ENCODE assay signal across 8 cellular contexts in the genomic region with DNA sequence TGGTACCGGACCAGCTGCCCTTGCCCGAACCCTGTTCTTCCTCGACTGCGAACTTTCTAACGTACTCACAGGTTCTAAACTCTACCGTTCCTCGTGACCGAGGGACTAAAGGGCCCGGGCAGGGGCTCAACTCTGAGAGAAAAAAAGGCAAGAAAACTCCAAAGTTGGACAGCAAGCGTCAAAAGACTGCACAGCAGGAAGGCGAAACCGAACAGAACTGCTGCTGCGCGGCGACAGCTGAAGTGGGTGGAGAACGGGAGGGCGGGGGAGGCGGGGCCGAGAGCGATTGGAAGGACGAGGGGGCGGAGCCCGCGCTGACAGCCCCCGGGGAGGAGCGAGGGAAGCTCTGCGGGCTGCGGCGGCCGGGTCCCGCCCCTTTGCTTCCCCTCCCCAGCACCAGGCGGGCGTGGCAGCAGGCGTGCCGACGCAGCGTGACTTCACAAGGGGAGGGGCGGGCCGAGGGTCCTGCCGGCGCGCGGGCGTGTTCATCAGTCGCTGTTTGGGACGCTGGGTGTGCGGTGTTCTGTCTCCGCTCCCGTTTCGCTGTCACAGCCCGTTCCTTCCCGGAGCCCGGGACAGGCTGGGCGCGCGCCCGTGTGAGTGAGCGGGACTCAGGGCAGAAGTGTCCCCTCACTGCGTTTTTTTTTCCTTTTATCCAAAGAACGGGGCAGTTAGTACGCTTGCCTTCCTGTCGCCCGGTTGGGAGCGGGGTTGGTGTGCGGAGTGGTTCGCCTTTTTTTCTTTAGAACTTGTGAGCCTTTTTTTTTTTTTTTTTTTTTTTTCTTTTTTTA. TPM values are rescaled to one million over a fixed set of nuclear protein-coding genes. Genes with fewer than 3 reads are reported as not detected.
DNase-seq lines count a peak whose midpoint lies in the region; ATAC-seq and TF ChIP-seq lines count a peak whose summit lies in the region.

A gene with protein sequence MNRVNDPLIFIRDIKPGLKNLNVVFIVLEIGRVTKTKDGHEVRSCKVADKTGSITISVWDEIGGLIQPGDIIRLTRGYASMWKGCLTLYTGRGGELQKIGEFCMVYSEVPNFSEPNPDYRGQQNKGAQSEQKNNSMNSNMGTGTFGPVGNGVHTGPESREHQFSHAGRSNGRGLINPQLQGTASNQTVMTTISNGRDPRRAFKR (plus strand): TSS at position 491 of the 791 bp plus-strand sequence. CDS start 479 bp downstream, outside the sequence.

- H3K27ac ChIP-seq in cardiac muscle cell (peak within 1 kb of the TSS; percentile 95), trophoblast cell (ENCODE audit: low read depth, low read length) (peak within 1 kb of the TSS; percentile 98), tibial nerve (peak within 1 kb of the TSS; percentile 85 to 99 (median 95))

- H3K4me2 ChIP-seq in trophoblast cell (ENCODE audit: low read length), result peak within 1 kb of the TSS; percentile 80

- peak; percentile 99 for TF ChIP-seq POLR2A in tibial nerve (IDR thresholded peaks at IDR 0.05)

- peak within 1 kb of the TSS; percentile 94 for H4K12ac ChIP-seq in trophoblast cell (ENCODE audit: low read depth, low read length)

- ATAC-seq in HG02852 (IDR thresholded peaks at IDR 0.05; ENCODE audit: unreplicated experiment), result peak; percentile 63
- ATAC-seq in T-cell (replicated peaks in 1 of 4), result peak; percentile 88 to 95 (median 90)

- H3K36me3 Mint-ChIP-seq in T-cell, result peaks cover 13% of the 10 kb centered on the region

- no peaks in the 10 kb centered on the region for H3K9me3 ChIP-seq in adipocyte (ENCODE audit: control insufficient read depth, low read length)
- H3K9me3 ChIP-seq in cardiac muscle cell (ENCODE audit: low read depth), result no peaks in the 10 kb centered on the region
- H3K9me3 ChIP-seq in trophoblast cell (ENCODE audit: insufficient read depth, low read depth, low read length), result no peaks in the 10 kb centered on the region
- no peaks in the 10 kb centered on the region for H3K9me3 ChIP-seq in tibial nerve

- H3K4me1 Mint-ChIP-seq in T-cell, result peaks cover 58 to 70% (median 66%) of the 10 kb centered on the region in 3 donors

- no peaks in the 10 kb centered on the region for H3K27me3 Mint-ChIP-seq in T-cell

- peaks cover 15% of the 10 kb centered on the region for H3K79me2 ChIP-seq in trophoblast cell (ENCODE audit: control insufficient read depth, insufficient read depth, low read length, poor library complexity)

- in situ Hi-C loops in GM13976 (cut with MboI; ENCODE audit: low sequenced_read_pairs, unreplicated experiment), result no loop called here

- DNase-seq in GM13976 (ENCODE audit: low spot score) (peak; percentile 97), NCI-H146 (lab: John Stamatoyannopoulos, UW) (peak; percentile 92), T-cell (peak; percentile 93 to 100 (median 99)), adipocyte (ENCODE audit: low read depth) (peak; percentile 99), cardiac muscle cell (ENCODE audit: low read depth in 1 of 2, low spot score in 1 of 2) (peak; percentile 99), trophoblast cell (peak; percentile 98), tibial nerve (ENCODE audit: low spot score in 2 of 2) (peak; percentile 98)

- peak within 1 kb of the TSS; percentile 96 for H4K8ac ChIP-seq in trophoblast cell (ENCODE audit: low read depth, low read length)

- peaks cover 22% of the 10 kb centered on the region for H3K36me3 ChIP-seq in adipocyte (ENCODE audit: control insufficient read depth, insufficient read depth, low read length, severe bottlenecking)
- no peaks in the 10 kb centered on the region for H3K36me3 ChIP-seq in cardiac muscle cell
- peaks cover 2 to 3% of the 10 kb centered on the region in 2 experiments for H3K36me3 ChIP-seq in trophoblast cell (ENCODE audit: control insufficient read depth in 1 of 2, insufficient read depth in 2 of 2, low read length in 2 of 2)
- peaks cover 0 to 5% (median 0%) of the 10 kb centered on the region in 3 donors for H3K36me3 ChIP-seq in tibial nerve

- H3K4ac ChIP-seq in trophoblast cell (ENCODE audit: low read depth, low read length), result peak within 1 kb of the TSS; percentile 99

- no peaks in the 10 kb centered on the region for H3K27me3 ChIP-seq in adipocyte (replicated peaks; ENCODE audit: control insufficient read depth, insufficient read depth, low read length)
- H3K27me3 ChIP-seq in cardiac muscle cell, result no peaks in the 10 kb centered on the region
- no peaks in the 10 kb centered on the region for H3K27me3 ChIP-seq in trophoblast cell (ENCODE audit: insufficient read depth, low read length)
- H3K27me3 ChIP-seq in tibial nerve, result no peaks in the 10 kb centered on the region

- H3K79me1 ChIP-seq in trophoblast cell (ENCODE audit: low read length), result peaks cover 22% of the 10 kb centered on the region

- peak within 1 kb of the TSS; percentile 91 for H3K4me3 ChIP-seq in adipocyte (ENCODE audit: low read length)
- peak within 1 kb of the TSS; percentile 81 for H3K4me3 ChIP-seq in cardiac muscle cell
- peak within 1 kb of the TSS; percentile 81 for H3K4me3 ChIP-seq in trophoblast cell (ENCODE audit: low read depth, low read length)
- peak within 1 kb of the TSS; percentile 48 to 90 (median 74) for H3K4me3 ChIP-seq in tibial nerve

- H3K18ac ChIP-seq in trophoblast cell (ENCODE audit: low read length), result peak within 1 kb of the TSS; percentile 98

- no peak within 1 kb of the TSS for H3K23ac ChIP-seq in trophoblast cell (ENCODE audit: low read length)

- CTCF ChIA-PET in T-cell (lab: Charles Lee), result interaction anchor here (0.6 to 2.8 kb wide), 9 partner anchors 14 to 1245 kb away, joined by 3 to 18 read pairs (median 4); no protein-coding TSS in a partner anchor

- H3K9ac ChIP-seq in adipocyte (ENCODE audit: low read length) (peak within 1 kb of the TSS; percentile 98), trophoblast cell (ENCODE audit: low read length) (peak within 1 kb of the TSS; percentile 92)

- TF ChIP-seq CTCF in GM13976 (IDR thresholded peaks at IDR 0.05; ENCODE audit: borderline replicate concordance, control extremely low read depth, extremely low read depth, insufficient read depth, missing control alignments) (no peak), cardiac muscle cell (IDR thresholded peaks at IDR 0.05; ENCODE audit: low read depth, low read length) (no peak), tibial nerve (IDR thresholded peaks at IDR 0.05) (peak in 2 of 5 experiments; percentile 20 to 39)

- H3K4me1 ChIP-seq in adipocyte (ENCODE audit: control insufficient read depth, insufficient read depth, low read length) (peaks cover 35% of the 10 kb centered on the region), cardiac muscle cell (ENCODE audit: low read depth) (peaks cover 3% of the 10 kb centered on the region), trophoblast cell (ENCODE audit: control insufficient read depth in 1 of 2, insufficient read depth in 2 of 2, low read length in 2 of 2) (peaks cover 5 to 7% of the 10 kb centered on the region in 2 experiments), tibial nerve (peaks cover 0 to 61% (median 12%) of the 10 kb centered on the region in 4 donors)

- H3K27ac Mint-ChIP-seq in T-cell, result peak within 1 kb of the TSS; percentile 100

- WGBS in trophoblast cell (ENCODE audit: extremely low coverage, insufficient coverage, insufficient read length), result no CpG with 5 or more reads among the region's 66 CpGs
- 0 to 1% methylated on average over 58 to 66 of the region's 66 CpGs for WGBS in tibial nerve, 2 donors

- peak within 1 kb of the TSS; percentile 75 for H2BK12ac ChIP-seq in trophoblast cell (ENCODE audit: low read length)

- no peaks in the 10 kb centered on the region for H3K9me3 Mint-ChIP-seq in T-cell

- peak within 1 kb of the TSS; percentile 99 for H2BK5ac ChIP-seq in trophoblast cell (ENCODE audit: low read depth, low read length, poor library complexity)

- POLR2A ChIA-PET in T-cell (lab: Charles Lee), result interaction anchor here (0.5 to 3.3 kb wide), 38 partner anchors 8 to 1262 kb away, joined by 3 to 48 read pairs (median 5); a partner anchor contains a TSS

- peak within 1 kb of the TSS; percentile 98 for H2AK5ac ChIP-seq in trophoblast cell (ENCODE audit: low read length)

- H3K14ac ChIP-seq in trophoblast cell (ENCODE audit: low read length), result peak within 1 kb of the TSS; percentile 97

- peak; percentile 79 to 100 for TF ChIP-seq EP300 in tibial nerve (IDR thresholded peaks at IDR 0.05)

- H4K91ac ChIP-seq in trophoblast cell (ENCODE audit: low read depth, low read length), result peak within 1 kb of the TSS; percentile 96

- H2BK120ac ChIP-seq in trophoblast cell (ENCODE audit: insufficient read depth, low read length, poor library complexity), result peak within 1 kb of the TSS; percentile 92

- peak within 1 kb of the TSS; percentile 97 to 99 (median 98) for H3K4me3 Mint-ChIP-seq in T-cell

- H2AFZ ChIP-seq in trophoblast cell (ENCODE audit: insufficient read depth, low read length, poor library complexity), result peak within 1 kb of the TSS; percentile 89

RNA-seq across cellular contexts. Expression of the gene that starts here (rescaled TPM):
- 10 to 100 TPM; 39.0 to 67.6 (median 51.3) TPM for total RNA-seq in T-cell
- 5.2 and 5.4 TPM in 2 replicates for total RNA-seq in cardiac muscle cell
- polyA plus RNA-seq in cardiac muscle cell, result 1.2 and 8.7 TPM in 2 replicates
- polyA plus RNA-seq in trophoblast cell (2013), result 101 and 113 TPM in 2 replicates
- total RNA-seq in tibial nerve, result 10 to 100 TPM; 11.4 to 26.6 (median 22.2) TPM

Comparison
In these comparisons a context has a peak if more than half of its experiments do, and no peak if none do; other contexts are left out.
1. Peak in every context shown above with its lines: DNase-seq, ATAC-seq, H3K4me3 ChIP-seq and H3K27ac ChIP-seq.